In genomic region chr6:133590196-133590595, GRCh38 we compare ENCODE assay signal across 14 cellular contexts.
DNase-seq lines count a peak whose midpoint lies in the region; ATAC-seq and TF ChIP-seq lines count a peak whose summit lies in the region.
"Had no signal": no experiment of that assay in that cellular context is flagged by ENCODE, and none has a peak within 500 bp of the region (broad histone marks: within the 10 kb centered on the region; RNA-seq: fewer than 3 reads in every experiment).

No MANE protein-coding gene starts in this region.

- DNase-seq in Calu3: no peak
- DNase-seq in HT-29 (ENCODE audit: low spot score): peak; percentile 72
- no peak for DNase-seq in body of pancreas
- no peak for DNase-seq in right lobe of liver
- no peak for DNase-seq in stimulated activated CD4-positive, alpha-beta T cell treated with anti-CD3 and anti-CD28 coated beads, Interleukin-1b, Interleukin-23, amount 100 ng/mL, for 48 hours
- no peak for DNase-seq in stimulated activated naive CD8-positive, alpha-beta T cell treated with anti-CD3 and anti-CD28 coated beads, Interleukin-15, amount 100 ng/mL, for 72 hours
- no peak for DNase-seq in ascending aorta (ENCODE audit: low spot score in 2 of 2)
- DNase-seq: CD8-positive, alpha-beta memory T cell; H9; NCI-H1092; Peyer's patch; SIG-M5 had no signal

- no peaks in the 10 kb centered on the region for H3K36me3 ChIP-seq in body of pancreas (replicated peaks in 1 of 2; ENCODE audit: insufficient read depth in 1 of 2, low read depth in 2 of 2)
- H3K36me3 ChIP-seq in right lobe of liver: no peaks in the 10 kb centered on the region
- H3K36me3 ChIP-seq in ascending aorta: no peaks in the 10 kb centered on the region
- H3K36me3 ChIP-seq: BLaER1, Peyer's patch had no signal

- CTCF ChIA-PET in Calu3 (lab: Charles Lee): no interaction called here

- H3K36me3 Mint-ChIP-seq in Calu3 (ENCODE audit: insufficient read depth, unreplicated experiment) (no peaks in the 10 kb centered on the region), nephron (ENCODE audit: low read depth) (no peaks in the 10 kb centered on the region)
- H3K36me3 Mint-ChIP-seq: CD8-positive, alpha-beta memory T cell had no signal

- H3K4me1 ChIP-seq in body of pancreas (no peaks in the 10 kb centered on the region), right lobe of liver (no peaks in the 10 kb centered on the region), ascending aorta (no peaks in the 10 kb centered on the region)
- H3K4me1 ChIP-seq: BLaER1, Peyer's patch had no signal

- peaks cover 2% of the 10 kb centered on the region for H3K9me3 Mint-ChIP-seq in Calu3 (ENCODE audit: low read depth, unreplicated experiment)
- H3K9me3 Mint-ChIP-seq in nephron: no peaks in the 10 kb centered on the region
- H3K9me3 Mint-ChIP-seq in stimulated activated naive CD8-positive, alpha-beta T cell treated with anti-CD3 and anti-CD28 coated beads, Interleukin-15, amount 100 ng/mL, for 72 hours: no peaks in the 10 kb centered on the region
- H3K9me3 Mint-ChIP-seq: CD8-positive, alpha-beta memory T cell; H9 had no signal

- ATAC-seq in body of pancreas (peak; percentile 15), right lobe of liver (no peak)
- no peak for ATAC-seq in stimulated activated naive CD8-positive, alpha-beta T cell treated with anti-CD3 and anti-CD28 coated beads, Interleukin-15, amount 100 ng/mL, for 72 hours

- no peaks in the 10 kb centered on the region for H3K9me3 ChIP-seq in body of pancreas
- H3K9me3 ChIP-seq in right lobe of liver: no peaks in the 10 kb centered on the region
- no peaks in the 10 kb centered on the region for H3K9me3 ChIP-seq in ascending aorta
- H3K9me3 ChIP-seq: BLaER1, Peyer's patch had no signal

- H3K27ac ChIP-seq in body of pancreas (no peak overlapping the region), right lobe of liver (no peak overlapping the region), ascending aorta (no peak overlapping the region)
- H3K27ac ChIP-seq: BLaER1, Peyer's patch had no signal

- peaks cover 19% of the 10 kb centered on the region for H3K4me1 Mint-ChIP-seq in Calu3 (ENCODE audit: low read depth, unreplicated experiment)
- peaks cover 31% of the 10 kb centered on the region for H3K4me1 Mint-ChIP-seq in nephron
- no peaks in the 10 kb centered on the region for H3K4me1 Mint-ChIP-seq in stimulated activated naive CD8-positive, alpha-beta T cell treated with anti-CD3 and anti-CD28 coated beads, Interleukin-15, amount 100 ng/mL, for 72 hours
- H3K4me1 Mint-ChIP-seq: CD8-positive, alpha-beta memory T cell; H9 had no signal

- no peaks in the 10 kb centered on the region for H3K27me3 ChIP-seq in body of pancreas
- H3K27me3 ChIP-seq in right lobe of liver: no peaks in the 10 kb centered on the region
- H3K27me3 ChIP-seq in ascending aorta: no peaks in the 10 kb centered on the region
- H3K27me3 ChIP-seq: BLaER1, Peyer's patch had no signal

- no peak for TF ChIP-seq CTCF in Calu3 (IDR thresholded peaks at IDR 0.05; ENCODE audit: unreplicated experiment)
- TF ChIP-seq CTCF in body of pancreas (IDR thresholded peaks at IDR 0.05): no peak
- no peak for TF ChIP-seq CTCF in nephron (IDR thresholded peaks at IDR 0.05; ENCODE audit: unreplicated experiment in 3 of 3)
- TF ChIP-seq CTCF in right lobe of liver (IDR thresholded peaks at IDR 0.05): no peak
- TF ChIP-seq CTCF in ascending aorta (IDR thresholded peaks at IDR 0.05): no peak

- H3K27ac Mint-ChIP-seq in Calu3 (ENCODE audit: unreplicated experiment) (peak overlapping the region; percentile 15), nephron (peak overlapping the region; percentile 55 to 96 (median 76))
- no peak overlapping the region for H3K27ac Mint-ChIP-seq in stimulated activated naive CD8-positive, alpha-beta T cell treated with anti-CD3 and anti-CD28 coated beads, Interleukin-15, amount 100 ng/mL, for 72 hours
- H3K27ac Mint-ChIP-seq: H9 had no signal

- H3K4me3 Mint-ChIP-seq in Calu3 (ENCODE audit: low read depth, unreplicated experiment) (no peak overlapping the region), nephron (no peak overlapping the region)
- no peak overlapping the region for H3K4me3 Mint-ChIP-seq in stimulated activated naive CD8-positive, alpha-beta T cell treated with anti-CD3 and anti-CD28 coated beads, Interleukin-15, amount 100 ng/mL, for 72 hours
- H3K4me3 Mint-ChIP-seq: CD8-positive, alpha-beta memory T cell; H9 had no signal

- TF ChIP-seq POLR2A in body of pancreas (IDR thresholded peaks at IDR 0.05): no peak
- TF ChIP-seq POLR2A in right lobe of liver (IDR thresholded peaks at IDR 0.05): no peak

- no TSS peak for BruUV-seq in Calu3 (replicated peaks; lab: Mats Ljungman, UMichigan)

- no peaks in the 10 kb centered on the region for H3K27me3 Mint-ChIP-seq in Calu3 (ENCODE audit: unreplicated experiment)
- H3K27me3 Mint-ChIP-seq in nephron (ENCODE audit: low read depth): no peaks in the 10 kb centered on the region
- H3K27me3 Mint-ChIP-seq in stimulated activated naive CD8-positive, alpha-beta T cell treated with anti-CD3 and anti-CD28 coated beads, Interleukin-15, amount 100 ng/mL, for 72 hours: no peaks in the 10 kb centered on the region
- H3K27me3 Mint-ChIP-seq: CD8-positive, alpha-beta memory T cell had no signal

- intact Hi-C loops in Calu3 (cut with micrococcal nuclease; ENCODE audit: unreplicated experiment) (no loop called here), body of pancreas (cut with DNase I) (no loop called here), right lobe of liver (cut with DNase I) (no loop called here), ascending aorta (cut with DNase I) (no loop called here)

- H3K4me3 ChIP-seq in body of pancreas (no peak overlapping the region), right lobe of liver (no peak overlapping the region), ascending aorta (no peak overlapping the region)
- H3K4me3 ChIP-seq: BLaER1, Peyer's patch had no signal

- WGBS in body of pancreas, 2 donors: 16 to 17% methylated on average over 5 of the region's 5 CpGs
- WGBS in right lobe of liver (ENCODE audit: insufficient coverage, low coverage, low lambda C conversion rate, missing lambda C conversion rate): 52% methylated on average over 4 of the region's 5 CpGs

Comparison
In these comparisons a context has a peak if more than half of its experiments do, and no peak if none do; other contexts are left out.
1. H3K27ac Mint-ChIP-seq: peak in Calu3 (single experiment) and nephron (3 of 3); none in stimulated activated naive CD8-positive, alpha-beta T cell treated with anti-CD3 and anti-CD28 coated beads, Interleukin-15, amount 100 ng/mL, for 72 hours (0 of 2).